8 cellular contexts compared by ENCODE assay signal in genomic region chr17:78253946-78254672, GRCh38. TPM values are rescaled to one million over a fixed set of nuclear protein-coding genes. Genes with fewer than 3 reads are reported as not detected.
DNase-seq lines count a peak whose midpoint lies in the region; ATAC-seq, FAIRE-seq and TF ChIP-seq lines count a peak whose summit lies in the region.

No MANE protein-coding gene starts in this region.

- peaks cover 13% of the 10 kb centered on the region for H3K27me3 ChIP-seq in keratinocyte (ENCODE audit: control insufficient read depth, extremely low read depth, insufficient read depth, low read length)

- no peak for TF ChIP-seq CTCF in keratinocyte (optimal IDR thresholded peaks at IDR 0.05 in 1 of 3, IDR thresholded peaks at IDR 0.05 in 1 of 3, conservative IDR thresholded peaks at IDR 0.05 in 1 of 3; ENCODE audit: extremely low read depth in 1 of 3, insufficient read depth in 2 of 3, low read length in 3 of 3)

- dilution Hi-C loops in keratinocyte (cut with MboI; ENCODE audit: extremely low pct_ligation_motif_present, low sequenced_read_pairs) = no loop called here

- no peaks in the 10 kb centered on the region for H3K79me2 ChIP-seq in keratinocyte (ENCODE audit: control insufficient read depth, insufficient read depth, low read length)

- ATAC-seq in HG02884 (IDR thresholded peaks at IDR 0.05; ENCODE audit: unreplicated experiment) = peak; percentile 46
- ATAC-seq in GM21423 (IDR thresholded peaks at IDR 0.05; ENCODE audit: unreplicated experiment) = no peak

- H4K20me1 ChIP-seq in keratinocyte (ENCODE audit: control insufficient read depth, extremely low read depth, insufficient read depth, low read length) = no peaks in the 10 kb centered on the region

- H3K4me2 ChIP-seq in keratinocyte (ENCODE audit: control insufficient read depth, extremely low read depth, insufficient read depth, low read depth, low read length) = peak overlapping the region; percentile 80

- H2AFZ ChIP-seq in keratinocyte (ENCODE audit: control insufficient read depth, low read length) = peak overlapping the region; percentile 92

- no peaks in the 10 kb centered on the region for H3K36me3 ChIP-seq in keratinocyte (ENCODE audit: control insufficient read depth in 2 of 2, extremely low read depth in 1 of 2, insufficient read depth in 2 of 2, low read length in 2 of 2)

- H3K4me3 ChIP-seq in keratinocyte (ENCODE audit: control insufficient read depth in 2 of 3, extremely low read depth in 1 of 3, insufficient read depth in 2 of 3, low read depth in 1 of 3, low read length in 3 of 3) = peak overlapping the region; percentile 76 to 89 (median 84)

- H3K27ac ChIP-seq in keratinocyte (ENCODE audit: control insufficient read depth, insufficient read depth, low read length) = peak overlapping the region; percentile 49

- no peaks in the 10 kb centered on the region for H3K9me1 ChIP-seq in keratinocyte (ENCODE audit: control insufficient read depth, extremely low read depth, insufficient read depth, low read length)

- no peaks in the 10 kb centered on the region for H3K9me3 ChIP-seq in keratinocyte (ENCODE audit: control insufficient read depth, low read depth, low read length)

- DNase-seq in EH (ENCODE audit: low read depth) (peak; percentile 80), NCI-H345 treated with DMSO at 0.1 percent for 48 hours (lab: John Stamatoyannopoulos, UW; ENCODE audit: unreplicated experiment) (peak; percentile 80), cerebellum (ENCODE audit: low spot score) (peak; percentile 93), keratinocyte (ENCODE audit: low read depth, low spot score) (peak; percentile 17)
- DNase-seq in activated CD4-positive, CD25-positive, alpha-beta regulatory T cell treated with anti-CD3 and anti-CD28 coated beads, Interleukin-2, amount 50 U/mL, for 72 hours = peak; percentile 82
- DNase-seq in stimulated activated CD4-positive, alpha-beta T cell treated with anti-CD3 and anti-CD28 coated beads, Interleukin-12 subunit alpha, Interleukin-12 subunit beta, amount 100 ng/mL, for 4 hours = peak; percentile 81

- peak overlapping the region; percentile 78 for H3K9ac ChIP-seq in keratinocyte (ENCODE audit: control insufficient read depth, extremely low read depth, insufficient read depth, low read length)

- peaks cover 9% of the 10 kb centered on the region for H3K4me1 ChIP-seq in keratinocyte (ENCODE audit: control insufficient read depth, extremely low read depth, insufficient read depth, low read length)

- FAIRE-seq in keratinocyte (lab: Jason Lieb, UNC) = no peak

RNA-seq across cellular contexts. Expression of gene TMEM235, which starts 22.7 kb away (rescaled TPM):
- 1.6 TPM for total RNA-seq in cerebellum
- polyA plus RNA-seq in keratinocyte = not detected in 3 replicates
- polyA plus RNA-seq in keratinocyte (2011; ENCODE audit: low read depth) = not detected
- polyA plus RNA-seq in keratinocyte (2011; cell fraction: cytosol; rRNA removed) = not detected in 2 replicates
- not detected in 2 replicates for polyA plus RNA-seq in keratinocyte (2011; cell fraction: nucleus; rRNA removed)
- not detected in 2 replicates for polyA plus RNA-seq in keratinocyte (2012; ENCODE audit: low replicate concordance)
- polyA minus RNA-seq in keratinocyte = not detected in 3 replicates
- not detected for polyA minus RNA-seq in keratinocyte (2011; cell fraction: cytosol; rRNA and poly(A)+ RNA removed)
- not detected in 2 replicates for polyA minus RNA-seq in keratinocyte (2011; cell fraction: nucleus; rRNA and poly(A)+ RNA removed)

RNA-seq across cellular contexts. Expression of gene BIRC5, which starts 40.1 kb away (rescaled TPM):
- total RNA-seq in cerebellum = 17.6 TPM
- 1.6 to 16.1 TPM (median 11.5 TPM) in 3 replicates for polyA plus RNA-seq in keratinocyte
- 0.72 TPM for polyA plus RNA-seq in keratinocyte (2011; ENCODE audit: low read depth)
- 2.3 and 2.6 TPM in 2 replicates for polyA plus RNA-seq in keratinocyte (2011; cell fraction: cytosol; rRNA removed)
- polyA plus RNA-seq in keratinocyte (2011; cell fraction: nucleus; rRNA removed) = 0.83 and 1.5 TPM in 2 replicates
- 0.59 and 18.7 TPM in 2 replicates for polyA plus RNA-seq in keratinocyte (2012; ENCODE audit: low replicate concordance)
- polyA minus RNA-seq in keratinocyte = 1.8 to 14.3 TPM (median 11.0 TPM) in 3 replicates
- 9.2 TPM for polyA minus RNA-seq in keratinocyte (2011; cell fraction: cytosol; rRNA and poly(A)+ RNA removed)
- 0.21 and 0.54 TPM in 2 replicates for polyA minus RNA-seq in keratinocyte (2011; cell fraction: nucleus; rRNA and poly(A)+ RNA removed)

Comparison
In these comparisons a context has a peak if more than half of its experiments do, and no peak if none do; other contexts are left out.
1. DNase-seq: peak in every context shown above with its lines; median percentile 93 in cerebellum; 82 in activated CD4-positive, CD25-positive, alpha-beta regulatory T cell treated with anti-CD3 and anti-CD28 coated beads, Interleukin-2, amount 50 U/mL, for 72 hours; 81 in stimulated activated CD4-positive, alpha-beta T cell treated with anti-CD3 and anti-CD28 coated beads, Interleukin-12 subunit alpha, Interleukin-12 subunit beta, amount 100 ng/mL, for 4 hours; 80 in EH; 80 in NCI-H345 treated with DMSO at 0.1 percent for 48 hours; 17 in keratinocyte.